ENCODE assay signal across 26 cellular contexts in the genomic region with DNA sequence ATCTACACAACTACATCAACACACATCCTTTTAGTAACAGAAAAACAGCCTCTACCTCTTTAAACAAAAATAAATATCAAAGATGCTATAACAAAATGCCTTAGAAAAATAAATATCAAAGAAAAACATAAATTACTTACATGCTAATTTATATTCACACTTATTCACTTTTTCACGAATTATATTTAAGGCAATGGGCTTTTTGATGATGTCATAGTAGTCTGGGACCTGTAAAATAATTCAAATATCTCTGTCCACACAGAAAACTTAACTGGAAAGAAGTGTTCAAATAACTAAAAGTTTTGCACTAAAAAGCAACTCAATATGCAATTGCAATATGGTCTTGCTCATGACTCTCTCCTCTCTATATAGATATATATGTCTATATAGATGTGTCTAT. TPM values are rescaled to one million over a fixed set of nuclear protein-coding genes. Genes with fewer than 3 reads are reported as not detected.
DNase-seq lines count a peak whose midpoint lies in the region; ATAC-seq, FAIRE-seq and TF ChIP-seq lines count a peak whose summit lies in the region.
"Had no signal": no experiment of that assay in that cellular context is flagged by ENCODE, and none has a peak within 500 bp of the region (broad histone marks: within the 10 kb centered on the region; RNA-seq: fewer than 3 reads in every experiment).

No MANE protein-coding gene starts in this region.

- TF ChIP-seq CTCF in mucosa of descending colon (IDR thresholded peaks at IDR 0.05) = no peak

- peaks cover 5% of the 10 kb centered on the region for H3K36me3 Mint-ChIP-seq in activated naive CD8-positive, alpha-beta T cell
- H3K36me3 Mint-ChIP-seq in activated naive CD8-positive, alpha-beta T cell treated with anti-CD3 and anti-CD28 coated beads, Interleukin-2, amount 50 U/mL, for 24 hours (ENCODE audit: low read depth) = peaks cover 35% of the 10 kb centered on the region

- H3K4me1 ChIP-seq in mucosa of descending colon (ENCODE audit: low read depth) = no peaks in the 10 kb centered on the region
- H3K4me1 ChIP-seq: BE2C, BLaER1 had no signal

- no peak overlapping the region for H3K4me3 Mint-ChIP-seq in activated naive CD8-positive, alpha-beta T cell
- no peak overlapping the region for H3K4me3 Mint-ChIP-seq in activated naive CD8-positive, alpha-beta T cell treated with anti-CD3 and anti-CD28 coated beads, Interleukin-2, amount 50 U/mL, for 24 hours
- H3K4me3 Mint-ChIP-seq: CD14-positive monocyte; CD4-positive, alpha-beta memory T cell; CD4-positive, CD25-positive, alpha-beta regulatory T cell; CD8-positive, alpha-beta memory T cell had no signal

- H3K9me3 ChIP-seq in mucosa of descending colon = no peaks in the 10 kb centered on the region
- H3K9me3 ChIP-seq: BE2C, BLaER1 had no signal

- H3K27ac Mint-ChIP-seq in activated naive CD8-positive, alpha-beta T cell = peak overlapping the region; percentile 12
- H3K27ac Mint-ChIP-seq in activated naive CD8-positive, alpha-beta T cell treated with anti-CD3 and anti-CD28 coated beads, Interleukin-2, amount 50 U/mL, for 24 hours = no peak overlapping the region

- peak overlapping the region; percentile 5 for H3K4me3 ChIP-seq in mucosa of descending colon
- H3K4me3 ChIP-seq: BLaER1, GM12878 had no signal

- DNase-seq in activated naive CD8-positive, alpha-beta T cell treated with anti-CD3 and anti-CD28 coated beads, Interleukin-2, amount 50 U/mL, for 24 hours = no peak
- DNase-seq in mucosa of descending colon (no peak), substantia nigra (lab: John Stamatoyannopoulos, UW) (no peak)
- DNase-seq: ACHN; BE2C; C1 segment of cervical spinal cord; CD4-positive, alpha-beta memory T cell; CD4-positive, CD25-positive, alpha-beta regulatory T cell; CD8-positive, alpha-beta memory T cell; COR-L47; DMS 273 treated with DMSO at 0.1 percent for 48 hours; DMS153; DMS53; DMS79; DND-41; EL; GDM1 had no signal

- H3K4me1 Mint-ChIP-seq in activated naive CD8-positive, alpha-beta T cell (ENCODE audit: low read depth) = no peaks in the 10 kb centered on the region
- no peaks in the 10 kb centered on the region for H3K4me1 Mint-ChIP-seq in activated naive CD8-positive, alpha-beta T cell treated with anti-CD3 and anti-CD28 coated beads, Interleukin-2, amount 50 U/mL, for 24 hours
- H3K4me1 Mint-ChIP-seq: CD14-positive monocyte had no signal

- no peaks in the 10 kb centered on the region for H3K9me3 Mint-ChIP-seq in activated naive CD8-positive, alpha-beta T cell (ENCODE audit: low read depth)
- no peaks in the 10 kb centered on the region for H3K9me3 Mint-ChIP-seq in activated naive CD8-positive, alpha-beta T cell treated with anti-CD3 and anti-CD28 coated beads, Interleukin-2, amount 50 U/mL, for 24 hours
- H3K9me3 Mint-ChIP-seq: CD14-positive monocyte; CD4-positive, alpha-beta memory T cell; CD4-positive, CD25-positive, alpha-beta regulatory T cell; CD8-positive, alpha-beta memory T cell had no signal

- H3K36me3 ChIP-seq in mucosa of descending colon (ENCODE audit: low read depth) = no peaks in the 10 kb centered on the region

- peak; percentile 46 for FAIRE-seq in A204.1 (lab: Jason Lieb, UNC)
- FAIRE-seq: GM12878, GM12892, GM18507 had no signal

- intact Hi-C loops in mucosa of descending colon (cut with DNase I, micrococcal nuclease) = no loop called here

- H3K27me3 Mint-ChIP-seq in activated naive CD8-positive, alpha-beta T cell = no peaks in the 10 kb centered on the region
- H3K27me3 Mint-ChIP-seq in activated naive CD8-positive, alpha-beta T cell treated with anti-CD3 and anti-CD28 coated beads, Interleukin-2, amount 50 U/mL, for 24 hours = no peaks in the 10 kb centered on the region
- H3K27me3 Mint-ChIP-seq: CD4-positive, alpha-beta memory T cell; CD4-positive, CD25-positive, alpha-beta regulatory T cell; CD8-positive, alpha-beta memory T cell had no signal

- no peak overlapping the region for H3K27ac ChIP-seq in substantia nigra (ENCODE audit: low read depth, low read length, poor library complexity, severe bottlenecking)
- H3K27ac ChIP-seq: 22Rv1, BLaER1 had no signal

- no peak for ATAC-seq in activated naive CD8-positive, alpha-beta T cell treated with anti-CD3 and anti-CD28 coated beads, Interleukin-2, amount 50 U/mL, for 24 hours
- no peak for ATAC-seq in mucosa of descending colon
- ATAC-seq in HG03196 (IDR thresholded peaks at IDR 0.05; ENCODE audit: unreplicated experiment) = no peak
- ATAC-seq: GM12878 had no signal

RNA-seq across cellular contexts. Expression of a gene that starts 40.3 kb away (rescaled TPM):
- total RNA-seq in mucosa of descending colon = 100 to 1,000 TPM in 1 of 3 donors, 10 to 100 TPM in 1, 1 to 10 TPM in 1; 6.5 to 126 (median 20.9) TPM
